In the genomic region with DNA sequence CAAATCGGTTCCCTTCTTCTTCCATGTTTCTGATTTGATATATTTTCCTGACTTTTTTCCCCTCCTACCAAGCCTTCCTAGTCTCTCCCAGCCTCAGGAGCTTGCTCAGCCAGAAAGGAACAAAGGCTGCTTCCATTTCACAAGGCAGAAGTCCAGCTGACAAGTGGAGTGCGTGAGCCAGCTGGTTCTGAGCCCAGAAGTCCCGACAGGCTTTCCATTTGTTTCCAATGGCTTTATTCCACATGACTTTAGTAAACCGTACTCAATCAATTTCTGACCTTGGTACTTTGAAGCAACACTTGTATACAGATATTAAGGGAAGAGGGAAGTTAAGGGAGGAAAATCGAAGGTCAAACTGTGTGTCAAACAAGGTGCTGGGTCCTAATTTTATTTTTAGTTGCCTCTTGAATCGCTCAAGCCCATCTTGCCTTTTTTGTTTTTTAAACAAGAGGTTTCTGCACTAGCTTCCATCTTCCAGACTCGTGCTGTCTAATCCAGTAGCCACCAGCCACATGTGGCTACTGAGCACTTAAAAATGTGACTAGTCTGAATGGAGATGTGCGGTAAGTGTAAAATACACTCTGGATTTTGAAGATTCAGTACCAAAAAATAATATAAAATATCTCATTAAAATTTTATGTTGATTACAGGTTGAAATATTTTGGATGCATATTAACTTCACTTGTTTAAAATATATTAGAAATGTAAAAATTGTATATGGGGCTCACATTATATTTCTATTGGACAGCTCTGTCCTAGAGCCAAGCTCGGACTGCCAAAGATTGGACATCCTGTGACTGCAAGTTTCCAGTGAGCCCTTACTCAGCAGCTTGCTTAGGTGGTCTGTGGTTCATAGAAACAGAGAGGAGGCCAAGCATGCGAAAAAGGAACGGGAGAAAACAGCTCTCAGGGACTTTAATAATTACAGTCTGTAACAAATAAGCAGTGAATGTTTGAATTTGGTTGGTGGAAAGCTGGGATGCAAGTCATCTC, we compare ENCODE assay signal across 9 cellular contexts. TPM values are rescaled to one million over a fixed set of nuclear protein-coding genes. Genes with fewer than 3 reads are reported as not detected.
DNase-seq lines count a peak whose midpoint lies in the region; TF ChIP-seq lines count a peak whose summit lies in the region.
"Had no signal": no experiment of that assay in that cellular context is flagged by ENCODE, and none has a peak within 500 bp of the region (broad histone marks: within the 10 kb centered on the region; RNA-seq: fewer than 3 reads in every experiment).

No MANE protein-coding gene starts in this region.

- H3K36me3 Mint-ChIP-seq in activated CD4-positive, alpha-beta T cell treated with anti-CD3 and anti-CD28 coated beads, Interleukin-2, amount 10 ng/mL, durations not matched to agents 7 days and 5 days (ENCODE audit: low read depth), result peaks cover 69% of the 10 kb centered on the region

- no peaks in the 10 kb centered on the region for H3K9me3 ChIP-seq in tibial artery

- CTCF ChIA-PET in activated CD4-positive, alpha-beta T cell treated with anti-CD3 and anti-CD28 coated beads, Interleukin-2, amount 10 ng/mL, durations not matched to agents 7 days and 5 days (lab: Charles Lee), result interaction anchor here (0.6 to 1.5 kb wide), 8 partner anchors 9 to 432 kb away, joined by 3 to 4 read pairs (median 3); no protein-coding TSS in a partner anchor
- CTCF ChIA-PET in HEK293T (lab: Yijun Ruan, JAX), result interaction anchor here (0.5 kb wide), 1 partner anchor 21 kb away, joined by 3 read pairs; no protein-coding TSS in a partner anchor

- peak overlapping the region; percentile 57 for H3K27ac Mint-ChIP-seq in activated CD4-positive, alpha-beta T cell treated with anti-CD3 and anti-CD28 coated beads, Interleukin-2, amount 10 ng/mL, durations not matched to agents 7 days and 5 days
- H3K27ac Mint-ChIP-seq: H9 had no signal

- H3K27me3 Mint-ChIP-seq in activated CD4-positive, alpha-beta T cell treated with anti-CD3 and anti-CD28 coated beads, Interleukin-2, amount 10 ng/mL, durations not matched to agents 7 days and 5 days, result no peaks in the 10 kb centered on the region

- peaks cover 21 to 45% (median 36%) of the 10 kb centered on the region in 3 donors for H3K36me3 ChIP-seq in tibial artery

- no peaks in the 10 kb centered on the region for H3K9me3 Mint-ChIP-seq in activated CD4-positive, alpha-beta T cell treated with anti-CD3 and anti-CD28 coated beads, Interleukin-2, amount 10 ng/mL, durations not matched to agents 7 days and 5 days
- H3K9me3 Mint-ChIP-seq: H9 had no signal

- H3K4me1 Mint-ChIP-seq in activated CD4-positive, alpha-beta T cell treated with anti-CD3 and anti-CD28 coated beads, Interleukin-2, amount 10 ng/mL, durations not matched to agents 7 days and 5 days, result peaks cover 1% of the 10 kb centered on the region

- intact Hi-C loops in tibial artery (cut with DNase I; ENCODE audit: low total_unique reads), result no loop called here

- no peaks in the 10 kb centered on the region for H3K27me3 ChIP-seq in tibial artery

- no peak overlapping the region for H3K4me3 ChIP-seq in tibial artery

- H3K27ac ChIP-seq in cingulate gyrus (ENCODE audit: low read depth, low read length), result peak overlapping the region; percentile 11
- peak overlapping the region; percentile 25 to 57 for H3K27ac ChIP-seq in tibial artery

- DNase-seq in activated CD4-positive, alpha-beta T cell treated with anti-CD3 and anti-CD28 coated beads, Interleukin-2, amount 10 ng/mL, durations not matched to agents 7 days and 5 days, result no peak
- DNase-seq in activated CD4-positive, alpha-beta T cell treated with anti-CD3 and anti-CD28 coated beads, Interleukin-2, amount 50 U/mL, for 1 hour, result no peak
- DNase-seq in lung microvascular endothelial cell (ENCODE audit: low read depth in 2 of 2) (peak; percentile 31 to 75), tibial artery (peak; percentile 64 to 86), HEK293T (ENCODE audit: extremely low spot score) (no peak), islet precursor cell (no peak)
- DNase-seq in effector CD4-positive, alpha-beta T cell, result no peak
- DNase-seq: H9 had no signal

- POLR2A ChIA-PET in activated CD4-positive, alpha-beta T cell treated with anti-CD3 and anti-CD28 coated beads, Interleukin-2, amount 10 ng/mL, durations not matched to agents 7 days and 5 days (lab: Charles Lee), result interaction anchor here (0.7 kb wide), 1 partner anchor 97 kb away, joined by 3 read pairs; no protein-coding TSS in a partner anchor
- POLR2A ChIA-PET in HEK293T (lab: Yijun Ruan, JAX), result no interaction called here

- H3K4me3 Mint-ChIP-seq in activated CD4-positive, alpha-beta T cell treated with anti-CD3 and anti-CD28 coated beads, Interleukin-2, amount 10 ng/mL, durations not matched to agents 7 days and 5 days, result no peak overlapping the region
- H3K4me3 Mint-ChIP-seq: H9 had no signal

- peaks cover 0 to 18% (median 14%) of the 10 kb centered on the region in 4 donors for H3K4me1 ChIP-seq in tibial artery

- TF ChIP-seq CTCF in tibial artery (IDR thresholded peaks at IDR 0.05), result no peak

TF ChIP-seq in HEK293T, 16 proteins besides CTCF, POLR2A, EP300 and RAD21:
- TF ChIP-seq PKNOX1 (IDR thresholded peaks at IDR 0.05) (no peak), SUZ12 (IDR thresholded peaks at IDR 0.05) (no peak), LEF1 (IDR thresholded peaks at IDR 0.05; ENCODE audit: borderline replicate concordance) (no peak), NFRKB (IDR thresholded peaks at IDR 0.05) (no peak), L3MBTL2 (conservative IDR thresholded peaks at IDR 0.05) (no peak), FOXA1 (IDR thresholded peaks at IDR 0.05) (no peak), HDGF (IDR thresholded peaks at IDR 0.05; ENCODE audit: borderline replicate concordance) (no peak), SP1 (IDR thresholded peaks at IDR 0.05) (no peak), FOXM1 (IDR thresholded peaks at IDR 0.05; ENCODE audit: borderline replicate concordance) (no peak)

RNA-seq across cellular contexts. Expression of gene WIPF1, which starts 36.0 kb away (rescaled TPM):
- 100 to 1,000 TPM; 378 to 423 TPM for total RNA-seq in activated CD4-positive, alpha-beta T cell treated with anti-CD3 and anti-CD28 coated beads, Interleukin-2, amount 10 ng/mL, durations not matched to agents 7 days and 5 days
- 7.3 and 8.1 TPM in 2 replicates for total RNA-seq in lung microvascular endothelial cell

Comparison
In these comparisons a context has a peak if more than half of its experiments do, and no peak if none do; other contexts are left out.
1. DNase-seq: peak in lung microvascular endothelial cell (2 of 2) and tibial artery (2 of 2); none in activated CD4-positive, alpha-beta T cell treated with anti-CD3 and anti-CD28 coated beads, Interleukin-2, amount 10 ng/mL, durations not matched to agents 7 days and 5 days (single experiment), activated CD4-positive, alpha-beta T cell treated with anti-CD3 and anti-CD28 coated beads, Interleukin-2, amount 50 U/mL, for 1 hour (single experiment), HEK293T (single experiment), effector CD4-positive, alpha-beta T cell (single experiment) and islet precursor cell (single experiment).
2. RNA of gene WIPF1, which starts 36.0 kb away (total RNA-seq): 378 to 423 TPM in activated CD4-positive, alpha-beta T cell treated with anti-CD3 and anti-CD28 coated beads, Interleukin-2, amount 10 ng/mL, durations not matched to agents 7 days and 5 days; 7.3 to 8.1 TPM in lung microvascular endothelial cell; every median in the first group is over 10 times any median in the second.